In the genomic region with DNA sequence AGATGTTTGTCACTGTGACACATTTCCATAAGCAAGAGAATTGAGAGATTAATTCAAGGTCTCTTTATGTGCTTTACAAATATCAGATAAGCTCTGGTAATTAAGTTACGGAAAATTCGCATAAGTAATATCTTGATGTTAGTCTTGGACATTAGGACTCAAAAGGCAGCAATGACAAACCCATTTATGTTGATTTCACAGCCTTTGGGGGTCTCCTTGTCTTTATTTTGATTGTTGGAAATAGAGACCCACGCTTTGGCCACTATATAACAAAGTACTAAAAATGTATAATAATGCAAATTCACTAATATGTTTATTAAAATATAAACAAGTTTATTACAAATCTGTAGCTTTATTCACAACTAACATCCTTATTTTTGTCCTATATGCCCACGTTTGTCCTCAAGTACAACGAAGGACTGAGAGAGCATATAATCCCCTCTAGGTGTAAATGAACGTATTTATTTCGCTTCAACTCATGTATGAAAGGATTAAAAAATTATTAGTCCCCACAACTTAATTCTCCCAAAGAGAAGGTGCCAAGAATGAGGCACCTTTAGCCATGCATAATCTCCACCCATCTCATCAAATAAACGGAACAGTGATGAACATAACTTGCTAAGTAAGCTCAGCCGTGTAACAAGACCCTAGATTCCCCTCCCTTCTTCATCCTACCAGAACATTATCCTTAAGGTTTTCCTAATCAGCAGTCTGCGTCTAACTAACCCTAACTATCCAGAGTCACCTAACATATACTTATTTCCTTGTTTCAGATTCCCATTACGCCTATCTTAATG, we compare ENCODE assay signal across 8 cellular contexts. TPM values are rescaled to one million over a fixed set of nuclear protein-coding genes. Genes with fewer than 3 reads are reported as not detected.
A peak's percentile ranks its signal among the peaks of the same experiment; 100 is the strongest.
DNase-seq lines count a peak whose midpoint lies in the region; TF ChIP-seq lines count a peak whose summit lies in the region.

No MANE protein-coding gene starts in this region.

- no peak overlapping the region for H3K23ac ChIP-seq in trophoblast cell (ENCODE audit: low read length)

- H2AK5ac ChIP-seq in trophoblast cell (ENCODE audit: low read length): no peak overlapping the region

- no peak overlapping the region for H4K8ac ChIP-seq in trophoblast cell (ENCODE audit: low read depth, low read length)

- H3K27ac Mint-ChIP-seq in Calu3 (ENCODE audit: unreplicated experiment): peak overlapping the region; percentile 98

- CTCF ChIA-PET in Calu3 (lab: Charles Lee): no interaction called here

- H4K12ac ChIP-seq in trophoblast cell (ENCODE audit: low read depth, low read length): no peak overlapping the region

- H3K36me3 ChIP-seq in fibroblast of lung (ENCODE audit: control insufficient read depth, insufficient read depth, low read length) (no peaks in the 10 kb centered on the region), trophoblast cell (ENCODE audit: control insufficient read depth in 1 of 2, insufficient read depth in 2 of 2, low read length in 2 of 2) (no peaks in the 10 kb centered on the region)

- H3K4me1 Mint-ChIP-seq in Calu3 (ENCODE audit: low read depth, unreplicated experiment): peaks cover 32% of the 10 kb centered on the region

- H2AFZ ChIP-seq in fibroblast of lung (ENCODE audit: low read length) (peak overlapping the region; percentile 40), trophoblast cell (ENCODE audit: insufficient read depth, low read length, poor library complexity) (no peak overlapping the region)

- H3K79me2 ChIP-seq in fibroblast of lung (ENCODE audit: control insufficient read depth, insufficient read depth, low read length) (peaks cover 33% of the 10 kb centered on the region), trophoblast cell (ENCODE audit: control insufficient read depth, insufficient read depth, low read length, poor library complexity) (peaks cover 13% of the 10 kb centered on the region)

- H3K36me3 Mint-ChIP-seq in Calu3 (ENCODE audit: insufficient read depth, unreplicated experiment): peaks cover 62% of the 10 kb centered on the region

- H2BK120ac ChIP-seq in trophoblast cell (ENCODE audit: insufficient read depth, low read length, poor library complexity): no peak overlapping the region

- BruUV-seq in Calu3 (replicated peaks; lab: Mats Ljungman, UMichigan): no TSS peak

- H3K4me3 Mint-ChIP-seq in Calu3 (ENCODE audit: low read depth, unreplicated experiment): peak overlapping the region; percentile 94

- H3K4me3 ChIP-seq in fibroblast of lung (replicated peaks in 1 of 4; ENCODE audit: control extremely low read depth in 1 of 4, insufficient read depth in 1 of 4, low read depth in 3 of 4, low read length in 4 of 4) (peak overlapping the region; percentile 41 to 75 (median 68)), trophoblast cell (ENCODE audit: low read depth, low read length) (no peak overlapping the region)

- no peak overlapping the region for H3K18ac ChIP-seq in trophoblast cell (ENCODE audit: low read length)

- no peaks in the 10 kb centered on the region for H4K20me1 ChIP-seq in fibroblast of lung (ENCODE audit: control insufficient read depth, extremely low read depth, insufficient read depth, low read length)

- H3K27ac ChIP-seq in fibroblast of lung (ENCODE audit: insufficient read depth, low read length) (peak overlapping the region; percentile 97), trophoblast cell (ENCODE audit: low read depth, low read length) (peak overlapping the region; percentile 99)

- H3K14ac ChIP-seq in trophoblast cell (ENCODE audit: low read length): no peak overlapping the region

- no peak overlapping the region for H2BK12ac ChIP-seq in trophoblast cell (ENCODE audit: low read length)

- TF ChIP-seq CTCF in Calu3 (IDR thresholded peaks at IDR 0.05; ENCODE audit: unreplicated experiment): no peak
- no peak for TF ChIP-seq CTCF in fibroblast of lung (conservative IDR thresholded peaks at IDR 0.05 in 1 of 2, IDR thresholded peaks at IDR 0.05 in 1 of 2; ENCODE audit: low read depth in 1 of 2, low read length in 2 of 2)

- peaks cover 17% of the 10 kb centered on the region for H3K79me1 ChIP-seq in trophoblast cell (ENCODE audit: low read length)

- peak overlapping the region; percentile 79 for H3K4me2 ChIP-seq in fibroblast of lung (ENCODE audit: extremely low read depth, insufficient read depth, low read length)
- peak overlapping the region; percentile 53 for H3K4me2 ChIP-seq in trophoblast cell (ENCODE audit: low read length)

- H3K27me3 ChIP-seq in fibroblast of lung (ENCODE audit: control insufficient read depth, insufficient read depth, low read length) (no peaks in the 10 kb centered on the region), trophoblast cell (ENCODE audit: insufficient read depth, low read length) (no peaks in the 10 kb centered on the region)

- intact Hi-C loops in Calu3 (cut with micrococcal nuclease; ENCODE audit: unreplicated experiment): no loop called here

- H2BK5ac ChIP-seq in trophoblast cell (ENCODE audit: low read depth, low read length, poor library complexity): no peak overlapping the region

- H3K4ac ChIP-seq in trophoblast cell (ENCODE audit: low read depth, low read length): no peak overlapping the region

- H3K9me3 ChIP-seq in fibroblast of lung (ENCODE audit: control insufficient read depth, insufficient read depth, low read depth, low read length) (no peaks in the 10 kb centered on the region), trophoblast cell (ENCODE audit: insufficient read depth, low read depth, low read length) (no peaks in the 10 kb centered on the region)

- WGBS in trophoblast cell (ENCODE audit: extremely low coverage, insufficient coverage, insufficient read length): no CpG with 5 or more reads among the region's 11 CpGs

- no peak for DNase-seq in Calu3
- peak; percentile 48 for DNase-seq in SK-N-DZ (ENCODE audit: low spot score)
- DNase-seq in fibroblast of lung (ENCODE audit: low read depth in 2 of 2): no peak
- DNase-seq in trophoblast cell: no peak
- no peak for DNase-seq in activated CD4-positive, alpha-beta T cell treated with anti-CD3 and anti-CD28 coated beads, Interleukin-2, amount 50 U/mL, for 1 hour
- DNase-seq in CD1c-positive myeloid dendritic cell (ENCODE audit: extremely low spot score): no peak
- no peak for DNase-seq in NCI-H446 treated with DMSO at 0.1 percent for 48 hours (lab: John Stamatoyannopoulos, UW)
- no peak for DNase-seq in NCI-H774 (lab: John Stamatoyannopoulos, UW)

- peak overlapping the region; percentile 55 for H3K9ac ChIP-seq in fibroblast of lung (ENCODE audit: insufficient read depth, low read length)
- H3K9ac ChIP-seq in trophoblast cell (ENCODE audit: low read length): no peak overlapping the region

- H3K9me3 Mint-ChIP-seq in Calu3 (ENCODE audit: low read depth, unreplicated experiment): no peaks in the 10 kb centered on the region

- no peak overlapping the region for H4K91ac ChIP-seq in trophoblast cell (ENCODE audit: low read depth, low read length)

- no peaks in the 10 kb centered on the region for H3K27me3 Mint-ChIP-seq in Calu3 (ENCODE audit: unreplicated experiment)

- H3K4me1 ChIP-seq in fibroblast of lung (ENCODE audit: control insufficient read depth, extremely low read depth, insufficient read depth, low read length) (peaks cover 5% of the 10 kb centered on the region), trophoblast cell (ENCODE audit: control insufficient read depth in 1 of 2, insufficient read depth in 2 of 2, low read length in 2 of 2) (peaks cover 0 to 2% of the 10 kb centered on the region in 2 experiments)

RNA-seq across cellular contexts. Expression of gene LAMC1, which starts 1.6 kb away (rescaled TPM):
- total RNA-seq in Calu3 (2022): 368 and 579 TPM in 2 replicates
- polyA plus RNA-seq in SK-N-DZ (2014; cell fraction: cytosol; rRNA removed): 29.2 and 43.0 TPM in 2 replicates
- polyA plus RNA-seq in SK-N-DZ (2014; cell fraction: nucleus; rRNA removed): 20.5 and 31.3 TPM in 2 replicates
- 408 and 477 TPM in 2 replicates for total RNA-seq in fibroblast of lung
- 270 and 604 TPM in 2 replicates for polyA plus RNA-seq in fibroblast of lung
- polyA plus RNA-seq in fibroblast of lung (2012): 171 and 508 TPM in 2 replicates
- 458 and 626 TPM in 2 replicates for polyA minus RNA-seq in fibroblast of lung (ENCODE audit: low replicate concordance)
- polyA plus RNA-seq in trophoblast cell (2013): 230 and 236 TPM in 2 replicates
